In the genomic region with DNA sequence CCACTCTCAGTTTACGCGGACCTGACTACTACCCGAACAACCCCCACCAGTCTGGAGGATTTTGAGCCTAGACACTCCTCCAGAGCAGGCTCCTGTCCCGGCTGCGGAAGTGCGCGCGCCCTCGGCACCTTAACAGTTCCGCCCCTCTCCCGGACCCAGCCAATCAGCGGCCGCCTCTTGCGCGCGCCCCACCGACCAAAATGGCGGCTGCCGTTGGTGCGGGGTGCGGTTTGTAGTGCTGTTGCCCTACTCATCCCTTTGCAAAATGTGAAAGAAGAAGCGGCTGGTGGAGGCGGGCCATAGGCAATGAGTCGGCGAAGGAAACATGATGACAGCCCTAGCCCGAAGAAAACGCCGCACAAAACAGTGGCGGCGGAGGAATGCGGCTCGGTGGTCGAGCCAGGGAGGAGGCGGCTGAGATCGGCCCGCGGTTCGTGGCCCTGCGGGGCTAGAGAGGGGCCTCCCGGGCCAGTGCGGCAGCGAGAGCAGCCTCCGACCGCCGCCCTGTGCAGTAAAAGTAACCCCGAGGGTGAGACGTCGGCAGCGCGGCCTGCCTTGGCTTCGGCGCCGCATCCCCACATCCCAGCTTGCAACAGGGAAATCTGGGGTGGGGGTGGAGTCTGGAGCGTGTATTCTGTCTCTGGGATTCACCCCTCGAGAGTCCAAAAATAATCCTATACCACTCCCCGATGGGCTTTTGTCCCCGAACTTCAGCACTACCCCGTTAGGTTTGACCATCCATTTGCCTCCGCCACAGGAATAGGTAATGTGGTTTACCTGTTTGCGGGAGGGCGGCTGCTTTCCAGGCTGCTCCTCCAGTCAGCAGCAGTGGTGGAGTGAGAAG, we compare ENCODE assay signal across 8 cellular contexts. TPM values are rescaled to one million over a fixed set of nuclear protein-coding genes. Genes with fewer than 3 reads are reported as not detected.
DNase-seq lines count a peak whose midpoint lies in the region; ATAC-seq and TF ChIP-seq lines count a peak whose summit lies in the region.

A gene (plus strand): TSS at position 191 of the 844 bp plus-strand sequence. CDS start 116 bp downstream, at position 307.

- DNase-seq in NCI-H1417 treated with DMSO at 0.1 percent for 48 hours (lab: John Stamatoyannopoulos, UW), result peak; percentile 80
- peak; percentile 90 for DNase-seq in SW480 (ENCODE audit: low spot score)
- peak; percentile 95 for DNase-seq in cardiac muscle cell (ENCODE audit: low read depth in 1 of 2, low spot score in 1 of 2)
- DNase-seq in tibial nerve (ENCODE audit: low spot score in 2 of 2), result peak; percentile 88 to 93

- peak within 1 kb of the TSS; percentile 86 for H3K4me3 ChIP-seq in cardiac muscle cell
- H3K4me3 ChIP-seq in parathyroid adenoma (ENCODE audit: low read depth, low read length), result peak within 1 kb of the TSS; percentile 98
- H3K4me3 ChIP-seq in tibial nerve, result peak within 1 kb of the TSS; percentile 69 to 99 (median 84)

- H3K4me1 ChIP-seq in cardiac muscle cell (ENCODE audit: low read depth), result peaks cover 6% of the 10 kb centered on the region
- no peaks in the 10 kb centered on the region for H3K4me1 ChIP-seq in parathyroid adenoma
- H3K4me1 ChIP-seq in tibial nerve, result peaks cover 0 to 45% (median 2%) of the 10 kb centered on the region in 4 donors

- H3K36me3 ChIP-seq in cardiac muscle cell (peaks cover 8% of the 10 kb centered on the region), parathyroid adenoma (ENCODE audit: control insufficient read depth, insufficient read depth, low read length) (no peaks in the 10 kb centered on the region), tibial nerve (no peaks in the 10 kb centered on the region)

- peak; percentile 79 for TF ChIP-seq POLR2A in GM10847 (IDR thresholded peaks at IDR 0.05; ENCODE audit: extremely low read depth, insufficient read length)
- peak; percentile 70 to 82 for TF ChIP-seq POLR2A in tibial nerve (IDR thresholded peaks at IDR 0.05)

- H3K79me2 ChIP-seq in parathyroid adenoma, result no peaks in the 10 kb centered on the region

- no peak for TF ChIP-seq CTCF in cardiac muscle cell (IDR thresholded peaks at IDR 0.05; ENCODE audit: low read depth, low read length)
- no peak for TF ChIP-seq CTCF in parathyroid adenoma (IDR thresholded peaks at IDR 0.05)
- TF ChIP-seq CTCF in tibial nerve (IDR thresholded peaks at IDR 0.05), result peak in 1 of 5 experiments; percentile 22

- H2AFZ ChIP-seq in parathyroid adenoma, result peak within 1 kb of the TSS; percentile 98

- peak within 1 kb of the TSS; percentile 17 for H3K27ac ChIP-seq in adipose tissue (ENCODE audit: low read depth, low read length)
- peak within 1 kb of the TSS; percentile 92 for H3K27ac ChIP-seq in cardiac muscle cell
- peak within 1 kb of the TSS; percentile 86 for H3K27ac ChIP-seq in parathyroid adenoma
- H3K27ac ChIP-seq in tibial nerve, result peak within 1 kb of the TSS; percentile 77 to 96 (median 94)

- H3K9me3 ChIP-seq in cardiac muscle cell (ENCODE audit: low read depth) (no peaks in the 10 kb centered on the region), parathyroid adenoma (ENCODE audit: control insufficient read depth, low read length) (no peaks in the 10 kb centered on the region), tibial nerve (no peaks in the 10 kb centered on the region)

- TF ChIP-seq EP300 in tibial nerve (IDR thresholded peaks at IDR 0.05), result peak in 1 of 2 donors; percentile 93

- H3K27me3 ChIP-seq in cardiac muscle cell (no peaks in the 10 kb centered on the region), parathyroid adenoma (ENCODE audit: control insufficient read depth, insufficient read depth, low read length) (no peaks in the 10 kb centered on the region), tibial nerve (no peaks in the 10 kb centered on the region)

- peak within 1 kb of the TSS; percentile 50 for H3K9ac ChIP-seq in parathyroid adenoma

- peak; percentile 100 for ATAC-seq in HG02678 (IDR thresholded peaks at IDR 0.05; ENCODE audit: unreplicated experiment)

- peak within 1 kb of the TSS; percentile 74 for H3K4me2 ChIP-seq in parathyroid adenoma (ENCODE audit: low read length)

- WGBS in adipose tissue, 3 donors, result 0% methylated on average over 61 of the region's 61 CpGs
- 0 to 1% methylated on average over 46 to 54 of the region's 61 CpGs for WGBS in tibial nerve, 2 donors

RNA-seq across cellular contexts. Expression of the gene that starts here (rescaled TPM):
- 1 to 10 TPM; 3.5 to 7.0 (median 3.6) TPM for polyA plus RNA-seq in adipose tissue
- 15.4 and 26.5 TPM in 2 replicates for total RNA-seq in cardiac muscle cell
- 8.9 and 14.2 TPM in 2 replicates for polyA plus RNA-seq in cardiac muscle cell
- 10 to 100 TPM; 16.8 to 25.5 (median 23.0) TPM for total RNA-seq in tibial nerve

Comparison
In these comparisons a context has a peak if more than half of its experiments do, and no peak if none do; other contexts are left out.
1. Peak in every context shown above with its lines: DNase-seq, ATAC-seq, H3K4me3 ChIP-seq and H3K27ac ChIP-seq.
2. H3K27ac ChIP-seq: peak in every context shown above with its lines; median percentile 94 in tibial nerve; 92 in cardiac muscle cell; 86 in parathyroid adenoma; 17 in adipose tissue.